22 cellular contexts compared by ENCODE assay signal in the genomic region with DNA sequence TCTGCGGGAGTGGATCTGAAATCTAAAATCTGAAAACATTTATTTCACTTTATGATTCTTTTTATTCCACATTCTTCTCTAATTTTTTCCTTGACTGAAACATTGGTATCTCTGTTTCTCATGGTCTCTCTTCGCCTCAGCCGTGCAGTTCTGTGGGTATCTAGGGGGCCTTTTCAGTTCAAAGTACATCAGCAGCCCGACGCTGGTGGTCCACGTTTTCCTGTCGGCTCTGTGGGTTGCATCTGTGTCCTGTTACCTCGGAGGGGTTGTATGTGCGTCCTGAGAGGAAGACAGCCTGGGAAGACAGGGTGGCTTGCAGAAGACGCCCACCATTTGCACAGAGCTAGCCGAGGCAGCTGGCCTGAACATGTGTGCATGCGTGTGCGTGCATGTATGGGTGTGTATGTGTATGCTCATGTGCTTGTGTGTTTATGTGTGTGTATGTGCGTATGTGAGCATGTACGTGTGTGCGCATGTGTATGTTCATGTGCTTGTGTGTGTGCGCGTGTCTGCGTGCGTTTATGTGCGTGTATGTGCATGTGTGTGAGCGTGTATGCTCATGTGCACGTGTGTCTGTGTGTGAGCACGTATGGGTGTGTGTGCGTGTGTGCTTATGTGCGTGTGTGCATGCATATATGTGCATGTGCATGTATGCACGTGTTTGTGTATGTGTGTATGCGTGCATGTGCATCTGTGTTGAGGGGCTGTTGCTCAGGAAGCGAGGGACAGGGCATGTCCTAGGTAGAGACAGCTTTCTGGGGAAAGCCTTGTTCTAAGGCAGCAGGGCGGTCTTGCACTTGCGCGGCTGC.
"Had no signal": no experiment of that assay in that cellular context is flagged by ENCODE, and none has a peak within 500 bp of the region (broad histone marks: within the 10 kb centered on the region; RNA-seq: fewer than 3 reads in every experiment).

No MANE protein-coding gene starts in this region.

- H3K9me3 ChIP-seq: heart left ventricle, neutrophil, stomach, thyroid gland had no signal

- H3K36me3 ChIP-seq: heart left ventricle, neutrophil, stomach, thyroid gland had no signal

- ATAC-seq: activated naive CD4-positive, alpha-beta T cell treated with anti-CD3 and anti-CD28 coated beads, Interleukin-2, amount 50 U/mL, for 72 hours; activated T-cell treated with anti-CD3 and anti-CD28 coated beads, Interleukin-2, amount 50 U/mL, for 4 hours; activated T-helper 17 cell treated with anti-CD3 and anti-CD28 coated beads, Interleukin-2, amount 50 U/mL, for 72 hours; heart left ventricle; naive thymus-derived CD8-positive, alpha-beta T cell; stimulated activated naive B cell treated with anti-CD40 and anti-IgM and Interleukin-4, amounts not matched to agents 10 μg/mL and 1 μg/mL and 100 μg/mL, for 72 hours had no signal

- H3K27ac ChIP-seq: coronary artery, dorsolateral prefrontal cortex, heart left ventricle, neutrophil, stomach, thyroid gland had no signal

- H3K4me3 Mint-ChIP-seq: activated CD4-positive, alpha-beta memory T cell treated with anti-CD3 and anti-CD28 coated beads for 36 hours; activated CD4-positive, alpha-beta T cell treated with anti-CD3 and anti-CD28 coated beads, Interleukin-2, amount 10 ng/mL, durations not matched to agents 24 days and 14 days; activated T-cell treated with anti-CD3 and anti-CD28 coated beads, Interleukin-2, amount 50 U/mL, for 4 hours; activated T-helper 17 cell treated with anti-CD3 and anti-CD28 coated beads, Interleukin-2, amount 50 U/mL, for 72 hours; immature natural killer cell; naive thymus-derived CD8-positive, alpha-beta T cell; stimulated activated naive B cell treated with anti-CD40 and anti-IgM and Interleukin-4, amounts not matched to agents 10 μg/mL and 1 μg/mL and 100 μg/mL, for 72 hours had no signal

- H3K9me3 Mint-ChIP-seq: activated CD4-positive, alpha-beta memory T cell treated with anti-CD3 and anti-CD28 coated beads for 36 hours; activated CD4-positive, alpha-beta T cell treated with anti-CD3 and anti-CD28 coated beads, Interleukin-2, amount 10 ng/mL, durations not matched to agents 24 days and 14 days; activated naive CD4-positive, alpha-beta T cell treated with anti-CD3 and anti-CD28 coated beads, Interleukin-2, amount 50 U/mL, for 72 hours; activated T-cell treated with anti-CD3 and anti-CD28 coated beads, Interleukin-2, amount 50 U/mL, for 4 hours; activated T-helper 17 cell treated with anti-CD3 and anti-CD28 coated beads, Interleukin-2, amount 50 U/mL, for 72 hours; immature natural killer cell had no signal

- H3K36me3 Mint-ChIP-seq: activated CD4-positive, alpha-beta memory T cell treated with anti-CD3 and anti-CD28 coated beads for 36 hours; activated naive CD4-positive, alpha-beta T cell treated with anti-CD3 and anti-CD28 coated beads, Interleukin-2, amount 50 U/mL, for 72 hours; immature natural killer cell; naive thymus-derived CD8-positive, alpha-beta T cell had no signal

- H3K27me3 Mint-ChIP-seq: activated CD4-positive, alpha-beta T cell treated with anti-CD3 and anti-CD28 coated beads, Interleukin-2, amount 10 ng/mL, durations not matched to agents 24 days and 14 days had no signal

- H3K4me1 Mint-ChIP-seq: activated CD4-positive, alpha-beta T cell treated with anti-CD3 and anti-CD28 coated beads, Interleukin-2, amount 10 ng/mL, durations not matched to agents 24 days and 14 days had no signal

- DNase-seq: activated CD4-positive, alpha-beta memory T cell treated with anti-CD3 and anti-CD28 coated beads for 36 hours; activated CD4-positive, alpha-beta T cell treated with anti-CD3 and anti-CD28 coated beads, Interleukin-2, amount 10 ng/mL, durations not matched to agents 24 days and 14 days; activated CD4-positive, CD25-positive, alpha-beta regulatory T cell treated with anti-CD3 and anti-CD28 coated beads, Interleukin-2, amount 50 U/mL, for 72 hours; activated CD8-positive, alpha-beta memory T cell treated with anti-CD3 and anti-CD28 coated beads, Interleukin-2, amount 50 U/mL, for 48 hours; activated gamma-delta T cell treated with Interleukin-2 at 50 U/mL for 16 hours; activated T-cell treated with anti-CD3 and anti-CD28 coated beads, Interleukin-2, amount 50 U/mL, for 4 hours; anterior cingulate cortex; effector memory CD4-positive, alpha-beta T cell; heart left ventricle; immature natural killer cell; naive thymus-derived CD8-positive, alpha-beta T cell; stimulated activated CD4-positive, alpha-beta T cell treated with anti-CD3 and anti-CD28 coated beads, Interleukin-15, amount 100 ng/mL, for 24 hours; stimulated activated CD4-positive, alpha-beta T cell treated with anti-CD3 and anti-CD28 coated beads, Interleukin-2, amount 100 ng/mL, for 24 hours; stimulated activated naive B cell treated with anti-CD40 and anti-IgM and Interleukin-4, amounts not matched to agents 10 μg/mL and 1 μg/mL and 100 μg/mL, for 72 hours; stomach; thyroid gland had no signal

- H3K4me3 ChIP-seq: coronary artery, dorsolateral prefrontal cortex, heart left ventricle, thyroid gland had no signal

- H3K27ac Mint-ChIP-seq: activated CD4-positive, alpha-beta memory T cell treated with anti-CD3 and anti-CD28 coated beads for 36 hours; activated CD4-positive, alpha-beta T cell treated with anti-CD3 and anti-CD28 coated beads, Interleukin-2, amount 10 ng/mL, durations not matched to agents 24 days and 14 days; activated naive CD4-positive, alpha-beta T cell treated with anti-CD3 and anti-CD28 coated beads, Interleukin-2, amount 50 U/mL, for 72 hours; activated T-helper 17 cell treated with anti-CD3 and anti-CD28 coated beads, Interleukin-2, amount 50 U/mL, for 72 hours; immature natural killer cell; naive thymus-derived CD8-positive, alpha-beta T cell; progenitor cell of endocrine pancreas; stimulated activated naive B cell treated with anti-CD40 and anti-IgM and Interleukin-4, amounts not matched to agents 10 μg/mL and 1 μg/mL and 100 μg/mL, for 72 hours had no signal

- H3K27me3 ChIP-seq: neutrophil, thyroid gland had no signal

- H3K4me1 ChIP-seq: heart left ventricle, stomach, thyroid gland had no signal
